In genomic region chr1:30379684-30380624, GRCh38 we compare ENCODE assay signal across 8 cellular contexts.
DNase-seq lines count a peak whose midpoint lies in the region; ATAC-seq and TF ChIP-seq lines count a peak whose summit lies in the region.

No MANE protein-coding gene starts in this region.

- H4K20me1 ChIP-seq in OCI-LY7 (ENCODE audit: insufficient read depth, low read length) (no peaks in the 10 kb centered on the region), neural cell (ENCODE audit: insufficient read depth) (no peaks in the 10 kb centered on the region)

- intact Hi-C loops in OCI-LY7 (cut with micrococcal nuclease; ENCODE audit: unreplicated experiment) (loop anchor here (1.0 kb wide), 1 partner anchor 587 kb away; no protein-coding TSS in a partner anchor), vagina (cut with DNase I) (loop anchor here (2.0 kb wide), 1 partner anchor 1139 kb away; no protein-coding TSS in a partner anchor)

- H3K27me3 ChIP-seq in foreskin keratinocyte (peaks cover 6% of the 10 kb centered on the region), neural cell (ENCODE audit: insufficient read depth, low read depth, low read length) (no peaks in the 10 kb centered on the region), vagina (no peaks in the 10 kb centered on the region)

- H3K36me3 ChIP-seq in OCI-LY7 (ENCODE audit: insufficient read depth, low read length) (no peaks in the 10 kb centered on the region), neural cell (ENCODE audit: insufficient read depth, low read length) (no peaks in the 10 kb centered on the region), vagina (no peaks in the 10 kb centered on the region)

- no peak overlapping the region for H3K4me3 ChIP-seq in OCI-LY7 (ENCODE audit: low read depth, low read length, poor library complexity, severe bottlenecking)
- H3K4me3 ChIP-seq in neural cell (ENCODE audit: low read length) = no peak overlapping the region
- no peak overlapping the region for H3K4me3 ChIP-seq in vagina

- no peak overlapping the region for H3K4me2 ChIP-seq in OCI-LY7 (ENCODE audit: low read length)
- H3K4me2 ChIP-seq in neural cell (ENCODE audit: low read length) = no peak overlapping the region

- POLR2A ChIA-PET in OCI-LY7 (lab: Charles Lee) = interaction anchor here (0.7 kb wide), 2 partner anchors 24 to 841 kb away, joined by 3 read pairs; no protein-coding TSS in a partner anchor

- TF ChIP-seq EP300 in neural cell (conservative IDR thresholded peaks at IDR 0.05; ENCODE audit: poor library complexity, severe bottlenecking) = no peak

- no peak overlapping the region for H3K27ac ChIP-seq in OCI-LY7 (ENCODE audit: low read depth, low read length, poor library complexity, severe bottlenecking)
- H3K27ac ChIP-seq in foreskin keratinocyte = peak overlapping the region; percentile 34
- no peak overlapping the region for H3K27ac ChIP-seq in neural cell (ENCODE audit: low read length)
- peak overlapping the region; percentile 87 for H3K27ac ChIP-seq in vagina

- TF ChIP-seq CTCF in OCI-LY7 (conservative IDR thresholded peaks at IDR 0.05; ENCODE audit: low read length) (peak; percentile 90), foreskin keratinocyte (conservative IDR thresholded peaks at IDR 0.05) (peak; percentile 94), neural cell (IDR thresholded peaks at IDR 0.05; ENCODE audit: poor library complexity, severe bottlenecking) (peak; percentile 91), vagina (IDR thresholded peaks at IDR 0.05) (peak; percentile 39 to 78 (median 43))

- no peaks in the 10 kb centered on the region for H3K9me2 ChIP-seq in OCI-LY7 (ENCODE audit: insufficient read depth, low read length)
- no peaks in the 10 kb centered on the region for H3K9me2 ChIP-seq in neural cell (ENCODE audit: insufficient read depth, low read length)

- ATAC-seq in foreskin keratinocyte (peak; percentile 50), GM19397 (IDR thresholded peaks at IDR 0.05; ENCODE audit: unreplicated experiment) (no peak)

- H3F3A ChIP-seq in neural cell (ENCODE audit: insufficient read depth, low read length, poor library complexity, severe bottlenecking) = no peaks in the 10 kb centered on the region

- H3K4me1 ChIP-seq in OCI-LY7 (ENCODE audit: insufficient read depth, low read length, poor library complexity, severe bottlenecking) = no peaks in the 10 kb centered on the region
- H3K4me1 ChIP-seq in foreskin keratinocyte = peaks cover 12% of the 10 kb centered on the region
- peaks cover 22% of the 10 kb centered on the region for H3K4me1 ChIP-seq in vagina

- TF ChIP-seq RAD21 in neural cell (conservative IDR thresholded peaks at IDR 0.05) = peak; percentile 91

- no peak overlapping the region for H3K9ac ChIP-seq in neural cell (ENCODE audit: low read length)

- BruUV-seq in OCI-LY7 (replicated peaks; lab: Mats Ljungman, UMichigan) = no TSS peak

- H2AFZ ChIP-seq in OCI-LY7 (ENCODE audit: low read length) = peak overlapping the region; percentile 74
- no peak overlapping the region for H2AFZ ChIP-seq in neural cell (ENCODE audit: low read depth, low read length)

- CTCF ChIA-PET in OCI-LY7 (lab: Charles Lee; ENCODE audit: unreplicated experiment) = interaction anchor here (0.5 to 1.0 kb wide), 3 partner anchors 18 to 1492 kb away, joined by 3 read pairs; no protein-coding TSS in a partner anchor

- TF ChIP-seq POLR2A in vagina (IDR thresholded peaks at IDR 0.05) = no peak

- DNase-seq in DMS79 (lab: John Stamatoyannopoulos, UW) = peak; percentile 75
- peak; percentile 55 for DNase-seq in KG1 (lab: John Stamatoyannopoulos, UW)
- DNase-seq in OCI-LY7 (ENCODE audit: low spot score) = peak; percentile 78
- DNase-seq in activated effector memory CD4-positive, alpha-beta T cell treated with Interleukin-2 at 50 U/mL for 16 hours = peak; percentile 10
- DNase-seq in foreskin keratinocyte = peak; percentile 72 to 84
- DNase-seq in vagina (ENCODE audit: extremely low spot score in 2 of 2) = no peak

- H3K9me3 ChIP-seq in OCI-LY7 (ENCODE audit: low read length) (no peaks in the 10 kb centered on the region), neural cell (ENCODE audit: low read length) (no peaks in the 10 kb centered on the region), vagina (no peaks in the 10 kb centered on the region)

- H3K79me2 ChIP-seq in OCI-LY7 (ENCODE audit: insufficient read depth, low read depth, low read length) (no peaks in the 10 kb centered on the region), neural cell (replicated peaks; ENCODE audit: insufficient read depth, low read length) (no peaks in the 10 kb centered on the region)

TF ChIP-seq in neural cell, 6 proteins besides CTCF, POLR2A, EP300 and RAD21:
- TF ChIP-seq POLR2AphosphoS5 (IDR thresholded peaks at IDR 0.05) (no peak), REST (IDR thresholded peaks at IDR 0.05; ENCODE audit: borderline replicate concordance) (no peak), SMC3 (conservative IDR thresholded peaks at IDR 0.05; ENCODE audit: poor library complexity) (peak; percentile 92), MXI1 (conservative IDR thresholded peaks at IDR 0.05; ENCODE audit: poor library complexity, severe bottlenecking) (peak; percentile 14), TAF1 (IDR thresholded peaks at IDR 0.05; ENCODE audit: low read depth) (no peak), EZH2 (IDR thresholded peaks at IDR 0.05; ENCODE audit: borderline replicate concordance, insufficient read depth, low read length, poor library complexity, severe bottlenecking) (no peak)

Comparison
In these comparisons a context has a peak if more than half of its experiments do, and no peak if none do; other contexts are left out.
1. DNase-seq: peak in DMS79 (single experiment), KG1 (single experiment), OCI-LY7 (single experiment), activated effector memory CD4-positive, alpha-beta T cell treated with Interleukin-2 at 50 U/mL for 16 hours (single experiment) and foreskin keratinocyte (2 of 2); none in vagina (0 of 2).
2. H3K27ac ChIP-seq: peak in foreskin keratinocyte (single experiment) and vagina (single experiment); none in OCI-LY7 (single experiment) and neural cell (single experiment).
3. CTCF ChIP-seq: peak in every context shown above with its lines; median percentile 94 in foreskin keratinocyte; 91 in neural cell; 90 in OCI-LY7; 43 in vagina.